30 cellular contexts compared by ENCODE assay signal in genomic region chr12:31440134-31440533, GRCh38.
"Had no signal": no experiment of that assay in that cellular context is flagged by ENCODE, and none has a peak within 500 bp of the region (broad histone marks: within the 10 kb centered on the region; RNA-seq: fewer than 3 reads in every experiment).

No MANE protein-coding gene starts in this region.

- H3K4me1 ChIP-seq: ascending aorta, body of pancreas, SJSA1 had no signal

- H3K27me3 ChIP-seq: ascending aorta, body of pancreas, SJSA1 had no signal

- H3K4me1 Mint-ChIP-seq: activated CD4-positive, alpha-beta T cell treated with anti-CD3 and anti-CD28 coated beads, Interleukin-2, amount 10 ng/mL, durations not matched to agents 24 days and 14 days; activated CD8-positive, alpha-beta memory T cell treated with anti-CD3 and anti-CD28 coated beads, Interleukin-2, amount 10 ng/mL, durations not matched to agents 7 days and 5 days; activated naive CD4-positive, alpha-beta T cell treated with anti-CD3 and anti-CD28 coated beads, Interleukin-2, amount 50 U/mL, for 24 hours had no signal

- H3K27ac Mint-ChIP-seq: activated B cell treated with CpG ODN at 0.5 μM for 24 hours; activated CD4-positive, alpha-beta T cell treated with anti-CD3 and anti-CD28 coated beads, Interleukin-2, amount 10 ng/mL, durations not matched to agents 24 days and 14 days; activated CD8-positive, alpha-beta memory T cell treated with anti-CD3 and anti-CD28 coated beads, Interleukin-2, amount 10 ng/mL, durations not matched to agents 7 days and 5 days; activated naive CD4-positive, alpha-beta T cell treated with anti-CD3 and anti-CD28 coated beads, Interleukin-2, amount 50 U/mL, for 24 hours; activated T-cell treated with anti-CD3 and anti-CD28 coated beads, Interleukin-2, amount 50 U/mL, for 24 hours; activated T-helper 1 cell treated with anti-CD3 and anti-CD28 coated beads, Interleukin-12 subunit alpha, Interleukin-12 subunit beta, Interleukin-2, Interleukin-4 antibody, amounts not matched to agents 30 ng/mL and 10 ng/mL and 1 ng/mL, durations not matched to agents 14 hours and 24 hours and 36 hours had no signal

- ATAC-seq: activated CD8-positive, alpha-beta memory T cell treated with anti-CD3 and anti-CD28 coated beads, Interleukin-2, amount 10 ng/mL, durations not matched to agents 7 days and 5 days; body of pancreas; Panc1; Right ventricle myocardium inferior; SK-N-SH treated with all-trans-retinoic acid at 6 μM for 48 hours had no signal

- H3K4me3 Mint-ChIP-seq: activated B cell treated with CpG ODN at 0.5 μM for 24 hours; activated CD4-positive, alpha-beta T cell treated with anti-CD3 and anti-CD28 coated beads, Interleukin-2, amount 10 ng/mL, durations not matched to agents 24 days and 14 days; activated CD8-positive, alpha-beta memory T cell treated with anti-CD3 and anti-CD28 coated beads, Interleukin-2, amount 10 ng/mL, durations not matched to agents 7 days and 5 days; activated naive CD4-positive, alpha-beta T cell treated with anti-CD3 and anti-CD28 coated beads, Interleukin-2, amount 50 U/mL, for 24 hours; activated T-cell treated with anti-CD3 and anti-CD28 coated beads, Interleukin-2, amount 50 U/mL, for 24 hours; activated T-helper 1 cell treated with anti-CD3 and anti-CD28 coated beads, Interleukin-12 subunit alpha, Interleukin-12 subunit beta, Interleukin-2, Interleukin-4 antibody, amounts not matched to agents 30 ng/mL and 10 ng/mL and 1 ng/mL, durations not matched to agents 14 hours and 24 hours and 36 hours had no signal

- H3K36me3 ChIP-seq: SJSA1 had no signal

- H3K4me3 ChIP-seq: ascending aorta, body of pancreas, SJSA1 had no signal

- H3K36me3 Mint-ChIP-seq: activated CD8-positive, alpha-beta memory T cell treated with anti-CD3 and anti-CD28 coated beads, Interleukin-2, amount 10 ng/mL, durations not matched to agents 7 days and 5 days; activated naive CD4-positive, alpha-beta T cell treated with anti-CD3 and anti-CD28 coated beads, Interleukin-2, amount 50 U/mL, for 24 hours had no signal

- H3K9me3 Mint-ChIP-seq: activated B cell treated with CpG ODN at 0.5 μM for 24 hours; activated CD4-positive, alpha-beta T cell treated with anti-CD3 and anti-CD28 coated beads, Interleukin-2, amount 10 ng/mL, durations not matched to agents 24 days and 14 days; activated naive CD4-positive, alpha-beta T cell treated with anti-CD3 and anti-CD28 coated beads, Interleukin-2, amount 50 U/mL, for 24 hours; activated T-cell treated with anti-CD3 and anti-CD28 coated beads, Interleukin-2, amount 50 U/mL, for 24 hours; activated T-helper 1 cell treated with anti-CD3 and anti-CD28 coated beads, Interleukin-12 subunit alpha, Interleukin-12 subunit beta, Interleukin-2, Interleukin-4 antibody, amounts not matched to agents 30 ng/mL and 10 ng/mL and 1 ng/mL, durations not matched to agents 14 hours and 24 hours and 36 hours had no signal

- DNase-seq: activated B cell treated with CpG ODN at 0.5 μM for 24 hours; activated CD4-positive, alpha-beta T cell treated with anti-CD3 and anti-CD28 coated beads for 1 hour; activated CD4-positive, alpha-beta T cell treated with anti-CD3 and anti-CD28 coated beads, Interleukin-2, amount 10 ng/mL, durations not matched to agents 24 days and 14 days; activated CD4-positive, alpha-beta T cell treated with anti-CD3 and anti-CD28 coated beads, Interleukin-2, amount 50 U/mL, for 48 hours; activated CD8-positive, alpha-beta memory T cell treated with anti-CD3 and anti-CD28 coated beads, Interleukin-2, amount 10 ng/mL, durations not matched to agents 7 days and 5 days; activated effector memory CD4-positive, alpha-beta T cell treated with Interleukin-2 at 50 U/mL for 16 hours; activated naive CD4-positive, alpha-beta T cell; activated T-cell treated with anti-CD3 and anti-CD28 coated beads, Interleukin-2, amount 50 U/mL, for 24 hours; body of pancreas; central memory CD4-positive, alpha-beta T cell; KG1; NCI-H1092; NCI-H1417; NCI-H1930; NCI-H2171; NCI-H226; NCI-H526; NCI-H774; NK-92 treated with Interleukin-12 subunit alpha and Interleukin-12 subunit beta, amount 100 ng/mL, for 24 hours; OCI-M1; RPMI8226; SW 1271 had no signal

- H3K27me3 Mint-ChIP-seq: activated B cell treated with CpG ODN at 0.5 μM for 24 hours; activated T-cell treated with anti-CD3 and anti-CD28 coated beads, Interleukin-2, amount 50 U/mL, for 24 hours had no signal

- FAIRE-seq: bronchial epithelial cell had no signal

- H3K27ac ChIP-seq: ascending aorta, body of pancreas, SJSA1 had no signal

- H3K9me3 ChIP-seq: ascending aorta, body of pancreas, SJSA1 had no signal
